In genomic region chr14:96959992-96960391, GRCh38 we compare ENCODE assay signal across 23 cellular contexts.
DNase-seq lines count a peak whose midpoint lies in the region; ATAC-seq, FAIRE-seq and TF ChIP-seq lines count a peak whose summit lies in the region.
"Had no signal": no experiment of that assay in that cellular context is flagged by ENCODE, and none has a peak within 500 bp of the region (broad histone marks: within the 10 kb centered on the region; RNA-seq: fewer than 3 reads in every experiment).

No MANE protein-coding gene starts in this region.

- no peak for FAIRE-seq in HepG2 (lab: Jason Lieb, UNC)
- FAIRE-seq: A204.1, GM12891, GM18507, H54 had no signal

- POLR2A ChIA-PET in HepG2 (lab: Yijun Ruan, JAX), result no interaction called here

- H3K4me2 ChIP-seq in HepG2 (ENCODE audit: low read depth, low read length), result no peak overlapping the region
- no peak overlapping the region for H3K4me2 ChIP-seq in Karpas-422 (ENCODE audit: low read depth, low read length, poor library complexity, severe bottlenecking)

- DNase-seq in HepG2 (ENCODE audit: low spot score), result no peak
- no peak for DNase-seq in right lobe of liver
- DNase-seq in Karpas-422, result no peak
- DNase-seq in islet precursor cell, result peak; percentile 15
- no peak for DNase-seq in AG20443 (ENCODE audit: low spot score)
- no peak for DNase-seq in heart left ventricle
- no peak for DNase-seq in NCI-H524 treated with DMSO at 0.1 percent for 48 hours (lab: John Stamatoyannopoulos, UW)
- DNase-seq: BE2C; Calu3; CD4-positive, alpha-beta memory T cell; COR-L47; DMS53; DMS79 treated with DMSO at 0.1 percent for 48 hours; GOT3; HFFc6 had no signal

- CTCF ChIA-PET in HepG2 (lab: Yijun Ruan, JAX; ENCODE audit: low intra/inter-chr PET ratio, low total read pairs), result no interaction called here

- H4K20me1 ChIP-seq in HepG2 (ENCODE audit: insufficient read depth, low read length) (no peaks in the 10 kb centered on the region), Karpas-422 (ENCODE audit: insufficient read depth, low read depth, low read length) (no peaks in the 10 kb centered on the region)
- H4K20me1 ChIP-seq: BLaER1 treated with 17β-estradiol and CSF1 and Interleukin-3, amounts not matched to agents 10 nM and 100 nM had no signal

- H3K9ac ChIP-seq in HepG2 (ENCODE audit: insufficient read depth, low read depth, low read length), result no peak overlapping the region
- H3K9ac ChIP-seq in Karpas-422 (ENCODE audit: low read length), result no peak overlapping the region
- H3K9ac ChIP-seq: BLaER1 treated with 17β-estradiol and CSF1 and Interleukin-3, amounts not matched to agents 10 nM and 100 nM had no signal

- TF ChIP-seq POLR2A in HepG2 (IDR thresholded peaks at IDR 0.05; ENCODE audit: insufficient read depth in 1 of 2, low read depth in 2 of 2, low read length in 2 of 2), result no peak
- TF ChIP-seq POLR2A in right lobe of liver (IDR thresholded peaks at IDR 0.05), result no peak
- TF ChIP-seq POLR2A in heart left ventricle (IDR thresholded peaks at IDR 0.05), result no peak

- ATAC-seq in HepG2 (no peak), right lobe of liver (no peak), heart left ventricle (no peak)

- H3K9me3 ChIP-seq in HepG2 (ENCODE audit: low read length) (no peaks in the 10 kb centered on the region), right lobe of liver (no peaks in the 10 kb centered on the region), Karpas-422 (ENCODE audit: low read length) (no peaks in the 10 kb centered on the region), neutrophil (no peaks in the 10 kb centered on the region), heart left ventricle (peaks cover 0 to 23% (median 0%) of the 10 kb centered on the region in 12 donors)
- H3K9me3 ChIP-seq: BE2C, HAP-1 had no signal

- TF ChIP-seq CTCF in HepG2 (CRISPR knock-in tag; IDR thresholded peaks at IDR 0.05) (no peak), right lobe of liver (IDR thresholded peaks at IDR 0.05) (no peak), neutrophil (IDR thresholded peaks at IDR 0.05) (no peak), heart left ventricle (IDR thresholded peaks at IDR 0.05) (no peak)

- H3K27ac ChIP-seq in HepG2 (ENCODE audit: extremely low read length, insufficient read depth, low read length) (no peak overlapping the region), right lobe of liver (no peak overlapping the region), Karpas-422 (ENCODE audit: low read length) (peak overlapping the region; percentile 24; the same call in 1 of the 2 replicates), neutrophil (peak overlapping the region; percentile 93), heart left ventricle (no peak overlapping the region)
- H3K27ac ChIP-seq: 22Rv1; BLaER1 treated with 17β-estradiol and CSF1 and Interleukin-3, amounts not matched to agents 10 nM and 100 nM had no signal

- in situ Hi-C loops in HepG2 (cut with HindIII; ENCODE audit: extremely low pct_ligation_motif_present, low pct_unique_long_range_greater_than_20kb), result no loop called here

- H3K9me2 ChIP-seq in Karpas-422 (replicated peaks; ENCODE audit: insufficient read depth, low read length), result no peaks in the 10 kb centered on the region

- H3K4me3 ChIP-seq in HepG2 (replicated peaks in 1 of 3; ENCODE audit: insufficient read depth in 1 of 3, low read depth in 2 of 3, low read length in 3 of 3) (no peak overlapping the region), right lobe of liver (no peak overlapping the region), Karpas-422 (ENCODE audit: low read length) (no peak overlapping the region), neutrophil (ENCODE audit: low read depth in 1 of 2, low read length in 1 of 2) (no peak overlapping the region), heart left ventricle (no peak overlapping the region)
- H3K4me3 ChIP-seq: BLaER1 treated with 17β-estradiol and CSF1 and Interleukin-3, amounts not matched to agents 10 nM and 100 nM; HAP-1 had no signal

- H2AFZ ChIP-seq in HepG2 (ENCODE audit: low read length) (no peak overlapping the region), Karpas-422 (ENCODE audit: low read length) (peak overlapping the region; percentile 36; the same call in 1 of the 2 replicates)

- no peaks in the 10 kb centered on the region for H3K4me1 ChIP-seq in HepG2 (ENCODE audit: insufficient read depth, low read length)
- no peaks in the 10 kb centered on the region for H3K4me1 ChIP-seq in right lobe of liver
- peaks cover 40% of the 10 kb centered on the region for H3K4me1 ChIP-seq in Karpas-422 (ENCODE audit: low read length)
- H3K4me1 ChIP-seq in neutrophil (ENCODE audit: control insufficient read depth in 1 of 2, insufficient read depth in 1 of 2, low read depth in 1 of 2, low read length in 1 of 2), result peaks cover 48 to 53% of the 10 kb centered on the region in 2 experiments
- peaks cover 0 to 14% (median 0%) of the 10 kb centered on the region in 12 donors for H3K4me1 ChIP-seq in heart left ventricle
- H3K4me1 ChIP-seq: BE2C, HAP-1 had no signal

- TF ChIP-seq RAD21 in HepG2 (CRISPR knock-in tag; IDR thresholded peaks at IDR 0.05), result no peak

- no peaks in the 10 kb centered on the region for H3K27me3 ChIP-seq in HepG2 (ENCODE audit: control insufficient read depth in 1 of 2, insufficient read depth in 2 of 2, low read length in 2 of 2)
- no peaks in the 10 kb centered on the region for H3K27me3 ChIP-seq in right lobe of liver
- H3K27me3 ChIP-seq in Karpas-422 (ENCODE audit: low read length), result no peaks in the 10 kb centered on the region
- H3K27me3 ChIP-seq in neutrophil, result no peaks in the 10 kb centered on the region
- H3K27me3 ChIP-seq in heart left ventricle, result no peaks in the 10 kb centered on the region
- H3K27me3 ChIP-seq: BE2C; BLaER1 treated with 17β-estradiol and CSF1 and Interleukin-3, amounts not matched to agents 10 nM and 100 nM had no signal

- WGBS in HepG2 (ENCODE audit: low lambda C conversion rate), result 100% methylated on average over 1 of the region's 1 CpG
- whole genome bisulfite sequencing in right lobe of liver (ENCODE audit: insufficient coverage, low coverage, low lambda C conversion rate, missing lambda C conversion rate), result 0% methylated on average over 1 of the region's 1 CpG
- WGBS in heart left ventricle, 4 donors, result 0 to 52% (median 1%) methylated on average over 1 of the region's 1 CpG

- intact Hi-C loops in HepG2 (cut with micrococcal nuclease; ENCODE audit: unreplicated experiment) (no loop called here), right lobe of liver (cut with DNase I) (no loop called here), heart left ventricle (cut with DNase I) (no loop called here)

- no peaks in the 10 kb centered on the region for H3K79me2 ChIP-seq in HepG2 (ENCODE audit: insufficient read depth, low read length)
- H3K79me2 ChIP-seq in Karpas-422 (ENCODE audit: low read length), result no peaks in the 10 kb centered on the region

- TF ChIP-seq EP300 in HepG2 (IDR thresholded peaks at IDR 0.05; ENCODE audit: low read depth in 2 of 2, low read length in 2 of 2), result no peak
- TF ChIP-seq EP300 in HepG2 (CRISPR knock-in tag; IDR thresholded peaks at IDR 0.05; ENCODE audit: borderline replicate concordance), result no peak

- no peaks in the 10 kb centered on the region for H3K36me3 ChIP-seq in HepG2 (replicated peaks in 1 of 2; ENCODE audit: control insufficient read depth in 1 of 2, insufficient read depth in 2 of 2, low read length in 2 of 2)
- H3K36me3 ChIP-seq in right lobe of liver, result no peaks in the 10 kb centered on the region
- H3K36me3 ChIP-seq in Karpas-422 (ENCODE audit: insufficient read depth, low read length), result no peaks in the 10 kb centered on the region
- H3K36me3 ChIP-seq in neutrophil, result no peaks in the 10 kb centered on the region
- no peaks in the 10 kb centered on the region for H3K36me3 ChIP-seq in heart left ventricle
- H3K36me3 ChIP-seq: BE2C, HAP-1 had no signal

- BruUV-seq in HepG2 (replicated peaks; lab: Mats Ljungman, UMichigan), result no TSS peak

TF ChIP-seq in HepG2, 621 proteins besides CTCF, POLR2A, EP300 and RAD21:
- TF ChIP-seq ZNF510 (CRISPR knock-in tag; IDR thresholded peaks at IDR 0.05; ENCODE audit: low read depth) (no peak), ZNF629 (CRISPR knock-in tag; conservative IDR thresholded peaks at IDR 0.05) (peak; percentile 55; the same call in 1 of the 2 replicates), ZNF781 (CRISPR knock-in tag; IDR thresholded peaks at IDR 0.05; ENCODE audit: borderline replicate concordance, not compliant biosample characterization) (no peak)

Comparison
In these comparisons a context has a peak if more than half of its experiments do, and no peak if none do; other contexts are left out.
1. H3K27ac ChIP-seq: peak in Karpas-422 (single experiment) and neutrophil (single experiment); none in HepG2 (single experiment), right lobe of liver (0 of 3) and heart left ventricle (0 of 12).